ENCODE assay signal across 15 cellular contexts in genomic region chr4:107870916-107871786, GRCh38. TPM values are rescaled to one million over a fixed set of nuclear protein-coding genes. Genes with fewer than 3 reads are reported as not detected.
DNase-seq lines count a peak whose midpoint lies in the region; ATAC-seq, FAIRE-seq and TF ChIP-seq lines count a peak whose summit lies in the region.
"Had no signal": no experiment of that assay in that cellular context is flagged by ENCODE, and none has a peak within 500 bp of the region (broad histone marks: within the 10 kb centered on the region; RNA-seq: fewer than 3 reads in every experiment).

No MANE protein-coding gene starts in this region.

- H3K27me3 ChIP-seq in breast epithelium: no peaks in the 10 kb centered on the region
- no peaks in the 10 kb centered on the region for H3K27me3 ChIP-seq in HepG2 (ENCODE audit: control insufficient read depth in 1 of 2, insufficient read depth in 2 of 2, low read length in 2 of 2)
- H3K27me3 ChIP-seq in mesendoderm (ENCODE audit: insufficient read depth, low read length, poor library complexity): no peaks in the 10 kb centered on the region

- H3K4me1 Mint-ChIP-seq in MCF 10A (ENCODE audit: insufficient read depth, unreplicated experiment) (peaks cover 26% of the 10 kb centered on the region), type B pancreatic cell (ENCODE audit: unreplicated experiment) (peaks cover 9% of the 10 kb centered on the region)
- H3K4me1 Mint-ChIP-seq in stimulated activated effector memory CD8-positive, alpha-beta T cell treated with anti-CD3 and anti-CD28 coated beads, Interleukin-12 subunit alpha, Interleukin-12 subunit beta, amount 100 ng/mL, for 72 hours: no peaks in the 10 kb centered on the region
- H3K4me1 Mint-ChIP-seq: activated naive CD4-positive, alpha-beta T cell treated with anti-CD3 and anti-CD28 coated beads, Interleukin-2, amount 50 U/mL, for 24 hours; central memory CD8-positive, alpha-beta T cell had no signal

- H2BK120ac ChIP-seq in mesendoderm (ENCODE audit: low read depth, low read length): no peak overlapping the region

- H3K9me3 ChIP-seq in breast epithelium (no peaks in the 10 kb centered on the region), HepG2 (ENCODE audit: low read length) (no peaks in the 10 kb centered on the region)

- no peak overlapping the region for H4K5ac ChIP-seq in mesendoderm (ENCODE audit: low read length)

- H3K9ac ChIP-seq in HepG2 (ENCODE audit: insufficient read depth, low read depth, low read length) (no peak overlapping the region), mesendoderm (ENCODE audit: low read length) (no peak overlapping the region)

- no peak overlapping the region for H3K23ac ChIP-seq in mesendoderm (ENCODE audit: low read length)

- TF ChIP-seq POLR2A in breast epithelium (IDR thresholded peaks at IDR 0.05) (no peak), HepG2 (IDR thresholded peaks at IDR 0.05; ENCODE audit: insufficient read depth in 1 of 2, low read depth in 2 of 2, low read length in 2 of 2) (no peak)

- H3K4me1 ChIP-seq in breast epithelium (no peaks in the 10 kb centered on the region), HepG2 (ENCODE audit: insufficient read depth, low read length) (peaks cover 14% of the 10 kb centered on the region), mesendoderm (ENCODE audit: control insufficient read depth, low read depth, low read length) (no peaks in the 10 kb centered on the region)

- POLR2A ChIA-PET in MCF 10A (lab: Yijun Ruan, JAX) (interaction anchor here (0.8 to 4.3 kb wide), 5 partner anchors 17 to 47 kb away, joined by 3 to 17 read pairs (median 4); partner anchors contain the start of gene SGMS2), HepG2 (lab: Yijun Ruan, JAX) (no interaction called here)

- no peak overlapping the region for H2BK15ac ChIP-seq in mesendoderm (replicated peaks; ENCODE audit: low read depth)

- H2BK5ac ChIP-seq in mesendoderm (ENCODE audit: low read length): no peak overlapping the region

- H3K4ac ChIP-seq in mesendoderm (ENCODE audit: low read depth, low read length): no peak overlapping the region

- in situ Hi-C loops in HepG2 (cut with HindIII; ENCODE audit: extremely low pct_ligation_motif_present, low pct_unique_long_range_greater_than_20kb): no loop called here

- H3K79me2 ChIP-seq in HepG2 (ENCODE audit: insufficient read depth, low read length) (no peaks in the 10 kb centered on the region), mesendoderm (ENCODE audit: control insufficient read depth, insufficient read depth, low read length) (no peaks in the 10 kb centered on the region)

- BruUV-seq in MCF 10A (replicated peaks; lab: Mats Ljungman, UMichigan) (no TSS peak), HepG2 (replicated peaks; lab: Mats Ljungman, UMichigan) (no TSS peak)

- TF ChIP-seq RAD21 in HepG2 (CRISPR knock-in tag; IDR thresholded peaks at IDR 0.05): no peak

- no peak for DNase-seq in MCF 10A (ENCODE audit: unreplicated experiment)
- DNase-seq in breast epithelium (ENCODE audit: low spot score in 2 of 2): no peak
- no peak for DNase-seq in coronary artery (ENCODE audit: low spot score)
- DNase-seq in HepG2 (ENCODE audit: low spot score): peak; percentile 14
- no peak for DNase-seq in type B pancreatic cell (ENCODE audit: extremely low spot score, unreplicated experiment)
- no peak for DNase-seq in mesendoderm
- no peak for DNase-seq in stimulated activated effector memory CD8-positive, alpha-beta T cell treated with anti-CD3 and anti-CD28 coated beads, Interleukin-12 subunit alpha, Interleukin-12 subunit beta, amount 100 ng/mL, for 72 hours (ENCODE audit: low spot score in 2 of 2)
- DNase-seq: ACHN; CD4-positive, alpha-beta memory T cell; posterior cingulate gyrus had no signal

- no peaks in the 10 kb centered on the region for H3K79me1 ChIP-seq in mesendoderm (ENCODE audit: low read length)

- H3K4me3 Mint-ChIP-seq in MCF 10A (ENCODE audit: unreplicated experiment) (no peak overlapping the region), type B pancreatic cell (peak overlapping the region; percentile 24)
- H3K4me3 Mint-ChIP-seq in stimulated activated effector memory CD8-positive, alpha-beta T cell treated with anti-CD3 and anti-CD28 coated beads, Interleukin-12 subunit alpha, Interleukin-12 subunit beta, amount 100 ng/mL, for 72 hours: no peak overlapping the region
- H3K4me3 Mint-ChIP-seq: activated naive CD4-positive, alpha-beta T cell treated with anti-CD3 and anti-CD28 coated beads, Interleukin-2, amount 50 U/mL, for 24 hours; CD4-positive, alpha-beta memory T cell; central memory CD8-positive, alpha-beta T cell had no signal

- peaks cover 9% of the 10 kb centered on the region for H3K36me3 Mint-ChIP-seq in MCF 10A (ENCODE audit: insufficient read depth, unreplicated experiment)
- no peaks in the 10 kb centered on the region for H3K36me3 Mint-ChIP-seq in type B pancreatic cell
- no peaks in the 10 kb centered on the region for H3K36me3 Mint-ChIP-seq in stimulated activated effector memory CD8-positive, alpha-beta T cell treated with anti-CD3 and anti-CD28 coated beads, Interleukin-12 subunit alpha, Interleukin-12 subunit beta, amount 100 ng/mL, for 72 hours
- H3K36me3 Mint-ChIP-seq: activated naive CD4-positive, alpha-beta T cell treated with anti-CD3 and anti-CD28 coated beads, Interleukin-2, amount 50 U/mL, for 24 hours; CD4-positive, alpha-beta memory T cell had no signal

- no peak overlapping the region for H4K8ac ChIP-seq in mesendoderm (ENCODE audit: low read depth, low read length)

- no peak overlapping the region for H3K18ac ChIP-seq in mesendoderm (ENCODE audit: low read length)

- FAIRE-seq in HepG2 (lab: Jason Lieb, UNC): peak; percentile 30
- FAIRE-seq: GM12891 had no signal

- 18% methylated on average over 8 of the region's 8 CpGs for WGBS in HepG2 (ENCODE audit: low lambda C conversion rate)
- WGBS in mesendoderm (ENCODE audit: extremely low coverage, insufficient coverage, low lambda C conversion rate): no CpG with 5 or more reads among the region's 8 CpGs

- H3K27ac Mint-ChIP-seq in MCF 10A (ENCODE audit: low read depth, unreplicated experiment) (peak overlapping the region; percentile 32), type B pancreatic cell (no peak overlapping the region)
- no peak overlapping the region for H3K27ac Mint-ChIP-seq in stimulated activated effector memory CD8-positive, alpha-beta T cell treated with anti-CD3 and anti-CD28 coated beads, Interleukin-12 subunit alpha, Interleukin-12 subunit beta, amount 100 ng/mL, for 72 hours
- H3K27ac Mint-ChIP-seq: activated naive CD4-positive, alpha-beta T cell treated with anti-CD3 and anti-CD28 coated beads, Interleukin-2, amount 50 U/mL, for 24 hours; CD4-positive, alpha-beta memory T cell had no signal

- H3K27ac ChIP-seq in breast epithelium: no peak overlapping the region
- no peak overlapping the region for H3K27ac ChIP-seq in coronary artery
- H3K27ac ChIP-seq in HepG2 (ENCODE audit: extremely low read length, insufficient read depth, low read length): no peak overlapping the region
- no peak overlapping the region for H3K27ac ChIP-seq in mesendoderm (ENCODE audit: low read depth, low read length)

- ATAC-seq in HepG2 (peak; percentile 75), GM18517 (IDR thresholded peaks at IDR 0.05; ENCODE audit: unreplicated experiment) (no peak)
- no peak for ATAC-seq in stimulated activated effector memory CD8-positive, alpha-beta T cell treated with anti-CD3 and anti-CD28 coated beads, Interleukin-12 subunit alpha, Interleukin-12 subunit beta, amount 100 ng/mL, for 72 hours
- ATAC-seq: activated CD4-positive, CD25-positive, alpha-beta regulatory T cell treated with anti-CD3 and anti-CD28 coated beads, Interleukin-2, amount 50 U/mL, for 24 hours had no signal

- H3K9me3 Mint-ChIP-seq in MCF 10A (ENCODE audit: unreplicated experiment) (peaks cover 8% of the 10 kb centered on the region), type B pancreatic cell (no peaks in the 10 kb centered on the region)
- H3K9me3 Mint-ChIP-seq in stimulated activated effector memory CD8-positive, alpha-beta T cell treated with anti-CD3 and anti-CD28 coated beads, Interleukin-12 subunit alpha, Interleukin-12 subunit beta, amount 100 ng/mL, for 72 hours: no peaks in the 10 kb centered on the region
- H3K9me3 Mint-ChIP-seq: activated naive CD4-positive, alpha-beta T cell treated with anti-CD3 and anti-CD28 coated beads, Interleukin-2, amount 50 U/mL, for 24 hours; central memory CD8-positive, alpha-beta T cell had no signal

- H3K4me2 ChIP-seq in HepG2 (ENCODE audit: low read depth, low read length) (peak overlapping the region; percentile 57), mesendoderm (ENCODE audit: low read length) (no peak overlapping the region)

- H3K36me3 ChIP-seq in breast epithelium (no peaks in the 10 kb centered on the region), HepG2 (replicated peaks in 1 of 2; ENCODE audit: control insufficient read depth in 1 of 2, insufficient read depth in 2 of 2, low read length in 2 of 2) (no peaks in the 10 kb centered on the region), mesendoderm (ENCODE audit: control insufficient read depth, insufficient read depth, low read length) (no peaks in the 10 kb centered on the region)

- H3K4me3 ChIP-seq in breast epithelium (peak overlapping the region in 1 of 3 donors; percentile 5), coronary artery (peak overlapping the region; percentile 48), HepG2 (replicated peaks in 1 of 3; ENCODE audit: insufficient read depth in 1 of 3, low read depth in 2 of 3, low read length in 3 of 3) (peak overlapping the region in 1 of 3 experiments; percentile 8; a peak in 1 of 6 replicates), mesendoderm (ENCODE audit: low read length) (no peak overlapping the region)

- no peak for TF ChIP-seq EP300 in HepG2 (IDR thresholded peaks at IDR 0.05; ENCODE audit: low read depth in 2 of 2, low read length in 2 of 2)
- TF ChIP-seq EP300 in HepG2 (CRISPR knock-in tag; IDR thresholded peaks at IDR 0.05; ENCODE audit: borderline replicate concordance): no peak

- H4K20me1 ChIP-seq in HepG2 (ENCODE audit: insufficient read depth, low read length): no peaks in the 10 kb centered on the region

- no peaks in the 10 kb centered on the region for H3K27me3 Mint-ChIP-seq in MCF 10A (ENCODE audit: insufficient read depth, unreplicated experiment)
- no peaks in the 10 kb centered on the region for H3K27me3 Mint-ChIP-seq in type B pancreatic cell

- CTCF ChIA-PET in MCF 10A (lab: Yijun Ruan, JAX): no interaction called here
- CTCF ChIA-PET in HepG2 (lab: Yijun Ruan, JAX; ENCODE audit: low intra/inter-chr PET ratio, low total read pairs): no interaction called here

- H2AK5ac ChIP-seq in mesendoderm (ENCODE audit: low read length): no peak overlapping the region

- intact Hi-C loops in MCF 10A (cut with micrococcal nuclease) (no loop called here), breast epithelium (cut with DNase I; ENCODE audit: low total_unique reads) (no loop called here), HepG2 (cut with micrococcal nuclease; ENCODE audit: unreplicated experiment) (no loop called here)

- no peak overlapping the region for H3K56ac ChIP-seq in mesendoderm (ENCODE audit: low read length)

- no peak for TF ChIP-seq CTCF in MCF 10A (IDR thresholded peaks at IDR 0.05; ENCODE audit: unreplicated experiment)
- no peak for TF ChIP-seq CTCF in breast epithelium (IDR thresholded peaks at IDR 0.05)
- TF ChIP-seq CTCF in coronary artery (IDR thresholded peaks at IDR 0.05): no peak
- TF ChIP-seq CTCF in HepG2 (CRISPR knock-in tag; IDR thresholded peaks at IDR 0.05): no peak
- TF ChIP-seq CTCF in type B pancreatic cell (conservative IDR thresholded peaks at IDR 0.05): no peak

- no peak overlapping the region for H2AFZ ChIP-seq in HepG2 (ENCODE audit: low read length)

RNA-seq across cellular contexts. Expression of gene SGMS2, which starts 46.4 kb away (rescaled TPM):
- total RNA-seq in MCF 10A (2022) (77.8 and 85.3 TPM in 2 replicates), breast epithelium (10 to 100 TPM; 47.2 to 76.7 (median 56.3) TPM), HepG2 (2016; rRNA removed; fragmentation: Illumina TruSeq; extraction: Trizol) (1.2 and 1.3 TPM in 2 replicates), type B pancreatic cell (ENCODE audit: low replicate concordance) (25.8 and 79.0 TPM in 2 replicates)
- 0.51 and 0.62 TPM in 2 replicates for total RNA-seq in HepG2 (2016; cell fraction: cytosol; rRNA removed; fragmentation: Illumina TruSeq; extraction: Trizol; ENCODE audit: low read depth)
- 1.4 TPM in 2 replicates for total RNA-seq in HepG2 (2016; cell fraction: insoluble cytoplasmic fraction; rRNA removed; fragmentation: Illumina TruSeq; extraction: Trizol)
- total RNA-seq in HepG2 (2016; cell fraction: membrane; rRNA removed; fragmentation: Illumina TruSeq; extraction: Trizol): 0.72 and 0.99 TPM in 2 replicates
- 1.2 and 1.7 TPM in 2 replicates for total RNA-seq in HepG2 (2016; cell fraction: nucleus; rRNA removed; fragmentation: Illumina TruSeq; extraction: Trizol)
- polyA plus RNA-seq in HepG2 (2011; rRNA removed): 1.7 and 2.0 TPM in 2 replicates
- polyA plus RNA-seq in HepG2 (2011; cell fraction: cytosol; rRNA removed): 2.0 and 2.5 TPM in 2 replicates
- polyA plus RNA-seq in HepG2 (2011; cell fraction: nucleus; rRNA removed): 1.00 and 1.9 TPM in 2 replicates
- polyA plus RNA-seq in HepG2 (2012): 0.93 TPM in 2 replicates
- 0.08 and 0.22 TPM in 2 replicates for polyA plus RNA-seq in HepG2 (2016; cell fraction: cytosol; fragmentation: Illumina TruSeq; extraction: Trizol; ENCODE audit: low read depth)
- 0.44 and 0.46 TPM in 2 replicates for polyA plus RNA-seq in HepG2 (2016; cell fraction: insoluble cytoplasmic fraction; fragmentation: Illumina TruSeq; extraction: Trizol; ENCODE audit: low read depth)
- 0.29 and 0.37 TPM in 2 replicates for polyA plus RNA-seq in HepG2 (2016; cell fraction: membrane; fragmentation: Illumina TruSeq; extraction: Trizol; ENCODE audit: low read depth)
- polyA plus RNA-seq in HepG2 (2016; cell fraction: nucleus; fragmentation: Illumina TruSeq; extraction: Trizol; ENCODE audit: insufficient read depth, low read depth): 0.57 and 0.93 TPM in 2 replicates
- 9.5 and 44.2 TPM in 2 replicates for polyA minus RNA-seq in HepG2 (2011; rRNA and poly(A)+ RNA removed; ENCODE audit: low replicate concordance)
- 1.8 and 3.6 TPM in 2 replicates for polyA minus RNA-seq in HepG2 (2011; cell fraction: cytosol; rRNA and poly(A)+ RNA removed)
- 5.3 and 7.5 TPM in 2 replicates for polyA minus RNA-seq in HepG2 (2011; cell fraction: nucleus; rRNA and poly(A)+ RNA removed)
- polyA plus RNA-seq in mesendoderm (2013, experiment 1 of 2): 0.28 TPM
- 0.24 TPM for polyA plus RNA-seq in mesendoderm (2013, experiment 2 of 2)
- polyA plus RNA-seq: CD4-positive, alpha-beta memory T cell had no signal

Comparison
In these comparisons a context has a peak if more than half of its experiments do, and no peak if none do; other contexts are left out.
1. RNA of gene SGMS2, which starts 46.4 kb away (total RNA-seq): 77.8 to 85.3 TPM in MCF 10A, 47.2 to 76.7 TPM in breast epithelium and 25.8 to 79.0 TPM in type B pancreatic cell; 0.51 to 1.7 TPM in HepG2; every median in the first group is over 10 times any median in the second.